In genomic region chr11:125201525-125202121, GRCh38 we compare ENCODE assay signal across 18 cellular contexts. TPM values are rescaled to one million over a fixed set of nuclear protein-coding genes. Genes with fewer than 3 reads are reported as not detected.
A peak's percentile ranks its signal among the peaks of the same experiment; 100 is the strongest.
DNase-seq lines count a peak whose midpoint lies in the region; ATAC-seq, FAIRE-seq and TF ChIP-seq lines count a peak whose summit lies in the region.
"Had no signal": no experiment of that assay in that cellular context is flagged by ENCODE, and none has a peak within 500 bp of the region (broad histone marks: within the 10 kb centered on the region; RNA-seq: fewer than 3 reads in every experiment).

No MANE protein-coding gene starts in this region.

- H3K36me3 Mint-ChIP-seq in chondrocyte (ENCODE audit: low read depth) (peaks cover 6% of the 10 kb centered on the region), mesothelial cell of epicardium (no peaks in the 10 kb centered on the region), type B pancreatic cell (peaks cover 6% of the 10 kb centered on the region)
- H3K36me3 Mint-ChIP-seq: memory B cell, WTC11 had no signal

- H3K9me3 Mint-ChIP-seq in chondrocyte (ENCODE audit: low read depth) = no peaks in the 10 kb centered on the region
- H3K9me3 Mint-ChIP-seq in mesothelial cell of epicardium = no peaks in the 10 kb centered on the region
- H3K9me3 Mint-ChIP-seq in type B pancreatic cell = no peaks in the 10 kb centered on the region
- H3K9me3 Mint-ChIP-seq: memory B cell, WTC11 had no signal

- no peak for FAIRE-seq in GM19239 (lab: Jason Lieb, UNC)
- FAIRE-seq: A549 had no signal

- no peak for ATAC-seq in GM21529 (IDR thresholded peaks at IDR 0.05; ENCODE audit: unreplicated experiment)
- ATAC-seq: A549 had no signal

- peaks cover 4% of the 10 kb centered on the region for H3K4me1 Mint-ChIP-seq in chondrocyte (ENCODE audit: low read depth)
- peaks cover 57% of the 10 kb centered on the region for H3K4me1 Mint-ChIP-seq in mesothelial cell of epicardium
- peaks cover 40% of the 10 kb centered on the region for H3K4me1 Mint-ChIP-seq in type B pancreatic cell (ENCODE audit: unreplicated experiment)
- H3K4me1 Mint-ChIP-seq: memory B cell had no signal

- no peaks in the 10 kb centered on the region for H3K27me3 Mint-ChIP-seq in chondrocyte (ENCODE audit: low read depth)
- H3K27me3 Mint-ChIP-seq in mesothelial cell of epicardium (ENCODE audit: low read depth) = no peaks in the 10 kb centered on the region
- peaks cover 29% of the 10 kb centered on the region for H3K27me3 Mint-ChIP-seq in type B pancreatic cell

- TF ChIP-seq CTCF in chondrocyte (IDR thresholded peaks at IDR 0.05) (no peak), mesothelial cell of epicardium (IDR thresholded peaks at IDR 0.05; ENCODE audit: unreplicated experiment) (no peak), type B pancreatic cell (conservative IDR thresholded peaks at IDR 0.05) (no peak)

- H3K27ac Mint-ChIP-seq in chondrocyte (ENCODE audit: unreplicated experiment) = peak overlapping the region; percentile 68
- H3K27ac Mint-ChIP-seq in mesothelial cell of epicardium = peak overlapping the region; percentile 99
- peak overlapping the region; percentile 77 for H3K27ac Mint-ChIP-seq in type B pancreatic cell
- H3K27ac Mint-ChIP-seq: memory B cell, WTC11 had no signal

- DNase-seq in DMS79 treated with DMSO at 0.1 percent for 48 hours (lab: John Stamatoyannopoulos, UW) (peak; percentile 9), DMS79 (lab: John Stamatoyannopoulos, UW) (no peak), chondrocyte (ENCODE audit: low spot score) (no peak), mesothelial cell of epicardium (ENCODE audit: low spot score in 2 of 2, unreplicated experiment in 2 of 2) (no peak), type B pancreatic cell (ENCODE audit: extremely low spot score, unreplicated experiment) (no peak), NCI-H82 treated with DMSO at 0.1 percent for 48 hours (lab: John Stamatoyannopoulos, UW; ENCODE audit: unreplicated experiment) (no peak), GM19239 (ENCODE audit: insufficient read length, low spot score) (no peak)
- DNase-seq: activated T-cell treated with anti-CD3 and anti-CD28 coated beads for 4 hours; effector CD8-positive, alpha-beta T cell; heart left ventricle; NCI-H1048; sigmoid colon; testis had no signal

- no peak overlapping the region for H3K4me3 Mint-ChIP-seq in chondrocyte (ENCODE audit: unreplicated experiment)
- peak overlapping the region; percentile 46 for H3K4me3 Mint-ChIP-seq in mesothelial cell of epicardium
- H3K4me3 Mint-ChIP-seq in type B pancreatic cell = peak overlapping the region; percentile 66
- H3K4me3 Mint-ChIP-seq: memory B cell, WTC11 had no signal

RNA-seq across cellular contexts. Expression of gene PKNOX2, which starts 37.1 kb away (rescaled TPM):
- total RNA-seq in chondrocyte = 34.0 to 74.0 TPM (median 34.9 TPM) in 3 replicates
- total RNA-seq in mesothelial cell of epicardium = 20.4 to 23.1 TPM (median 22.2 TPM) in 3 replicates
- 0.95 and 15.3 TPM in 2 replicates for total RNA-seq in type B pancreatic cell (ENCODE audit: low replicate concordance)
- total RNA-seq: SJSA1 had no signal
